In genomic region chr20:32263398-32263954, GRCh38 we compare ENCODE assay signal across 1 cellular context.
A peak's percentile ranks its signal among the peaks of the same experiment; 100 is the strongest.
TF ChIP-seq lines count a peak whose summit lies in the region.

No MANE protein-coding gene starts in this region.

TF ChIP-seq in HepG2, 621 proteins besides CTCF, POLR2A, EP300 and RAD21 (continued from another document and continues in another):
- TF ChIP-seq ZNF513 (CRISPR knock-in tag; conservative IDR thresholded peaks at IDR 0.05): peak; percentile 69; the same call in 1 of the 2 replicates
- peak; percentile 58; the same call in 1 of the 2 replicates for TF ChIP-seq KLF12 (CRISPR knock-in tag; IDR thresholded peaks at IDR 0.05; ENCODE audit: borderline replicate concordance)
- TF ChIP-seq KIAA2018 (CRISPR knock-in tag; IDR thresholded peaks at IDR 0.05; ENCODE audit: borderline replicate concordance): no peak
- no peak for TF ChIP-seq RBM22 (optimal IDR thresholded peaks at IDR 0.05; ENCODE audit: low read length)
- peak; percentile 78; the same call in 1 of the 2 replicates for TF ChIP-seq SMAD3 (CRISPR knock-in tag; IDR thresholded peaks at IDR 0.05)
- TF ChIP-seq NRL (CRISPR knock-in tag; IDR thresholded peaks at IDR 0.05; ENCODE audit: borderline replicate concordance): no peak
- no peak for TF ChIP-seq ZNF646 (CRISPR knock-in tag; IDR thresholded peaks at IDR 0.05)
- no peak for TF ChIP-seq SRSF1 (optimal IDR thresholded peaks at IDR 0.05; ENCODE audit: low read depth, low read length)
- no peak for TF ChIP-seq ZNF276 (CRISPR knock-in tag; IDR thresholded peaks at IDR 0.05; ENCODE audit: low read depth)
- TF ChIP-seq CSRNP1 (CRISPR knock-in tag; IDR thresholded peaks at IDR 0.05): no peak
- no peak for TF ChIP-seq TMF1 (CRISPR knock-in tag; IDR thresholded peaks at IDR 0.05; ENCODE audit: low read depth)
- TF ChIP-seq PLSCR1 (CRISPR knock-in tag; IDR thresholded peaks at IDR 0.05; ENCODE audit: borderline replicate concordance): no peak
- TF ChIP-seq ETV5 (CRISPR knock-in tag; IDR thresholded peaks at IDR 0.05; ENCODE audit: borderline replicate concordance): no peak; the same call in 1 of the 2 replicates
- TF ChIP-seq ZNF543 (CRISPR knock-in tag; IDR thresholded peaks at IDR 0.05): no peak
- no peak for TF ChIP-seq ZNF142 (CRISPR knock-in tag; IDR thresholded peaks at IDR 0.05)
- TF ChIP-seq THYN1 (CRISPR knock-in tag; IDR thresholded peaks at IDR 0.05; ENCODE audit: borderline replicate concordance, low read depth): no peak
- TF ChIP-seq GPBP1L1 (CRISPR knock-in tag; IDR thresholded peaks at IDR 0.05): no peak
- TF ChIP-seq ZSCAN20 (CRISPR knock-in tag; IDR thresholded peaks at IDR 0.05; ENCODE audit: borderline replicate concordance): no peak
- TF ChIP-seq ZNF234 (CRISPR knock-in tag; conservative IDR thresholded peaks at IDR 0.05): no peak
